ENCODE assay signal across 8 cellular contexts in the genomic region with DNA sequence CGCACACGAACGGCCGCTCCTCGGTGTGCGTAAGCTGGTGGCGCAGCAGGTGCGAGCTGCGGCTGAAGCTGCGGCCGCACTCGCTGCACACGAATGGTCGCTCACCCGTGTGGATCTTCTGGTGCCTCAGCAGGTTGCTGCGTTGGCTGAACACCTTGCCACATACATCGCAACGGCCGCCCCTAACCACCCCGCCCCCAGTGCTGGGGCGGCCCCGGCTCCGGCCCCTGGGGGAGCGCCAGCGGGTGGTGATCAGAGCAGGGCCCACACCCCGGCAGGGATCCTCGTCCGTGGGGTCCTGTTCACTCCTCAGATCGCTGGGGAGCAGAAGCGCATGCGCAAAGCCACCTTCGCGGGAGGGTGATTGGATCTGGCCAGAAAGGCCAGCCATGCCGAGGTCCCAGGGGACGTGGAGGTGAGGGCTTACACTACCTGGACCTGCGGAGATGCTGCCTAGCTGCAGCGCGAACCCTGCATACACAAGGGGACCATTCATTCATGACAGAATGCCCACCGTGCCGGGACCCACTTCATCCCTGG. TPM values are rescaled to one million over a fixed set of nuclear protein-coding genes. Genes with fewer than 3 reads are reported as not detected.
A peak's percentile ranks its signal among the peaks of the same experiment; 100 is the strongest.
DNase-seq lines count a peak whose midpoint lies in the region; ATAC-seq and TF ChIP-seq lines count a peak whose summit lies in the region.

No MANE protein-coding gene starts in this region.

- CTCF ChIA-PET in AG04450 (lab: Charles Lee): no interaction called here
- CTCF ChIA-PET in naive thymus-derived CD4-positive, alpha-beta T cell (lab: Charles Lee): no interaction called here

- H3K27me3 ChIP-seq in AG04450 (ENCODE audit: control insufficient read depth, insufficient read depth, low read length): peaks cover 2% of the 10 kb centered on the region
- H3K27me3 ChIP-seq in HUES48 (ENCODE audit: control insufficient read depth, insufficient read depth, low read length): peaks cover 41% of the 10 kb centered on the region
- H3K27me3 ChIP-seq in colonic mucosa: no peaks in the 10 kb centered on the region
- no peaks in the 10 kb centered on the region for H3K27me3 ChIP-seq in naive thymus-derived CD4-positive, alpha-beta T cell (ENCODE audit: control insufficient read depth in 2 of 2, insufficient read depth in 2 of 2, low read length in 2 of 2)

- H3K9me3 ChIP-seq in AG04450 (ENCODE audit: control insufficient read depth, insufficient read depth, low read length) (peaks cover 4% of the 10 kb centered on the region; the same call in 1 of the 2 replicates), HUES48 (ENCODE audit: control insufficient read depth, insufficient read depth, low read length) (no peaks in the 10 kb centered on the region), colonic mucosa (no peaks in the 10 kb centered on the region)
- H3K9me3 ChIP-seq in naive thymus-derived CD4-positive, alpha-beta T cell (ENCODE audit: control insufficient read depth in 2 of 3, low read length in 3 of 3): no peaks in the 10 kb centered on the region

- H3K9ac ChIP-seq in HUES48 (ENCODE audit: low read depth, low read length): 0 out of 2 replicates have a peak overlapping the region, but pooled peaks have one; percentile 15
- peak overlapping the region; percentile 1 to 61 for H3K9ac ChIP-seq in colonic mucosa (ENCODE audit: low read depth in 2 of 2, low read length in 2 of 2)

- no peak overlapping the region for H3K27ac ChIP-seq in AG04450 (ENCODE audit: low read depth, low read length)
- no peak overlapping the region for H3K27ac ChIP-seq in HUES48 (ENCODE audit: low read depth, low read length)
- H3K27ac ChIP-seq in colonic mucosa: no peak overlapping the region
- peak overlapping the region; percentile 54 for H3K27ac ChIP-seq in naive thymus-derived CD4-positive, alpha-beta T cell (ENCODE audit: low read depth, low read length)

- H3K4me3 ChIP-seq in AG04450 (ENCODE audit: low read depth, low read length) (peak overlapping the region; percentile 52), HUES48 (ENCODE audit: low read depth, low read length) (peak overlapping the region; percentile 59), colonic mucosa (peak overlapping the region; percentile 30)
- H3K4me3 ChIP-seq in naive thymus-derived CD4-positive, alpha-beta T cell (ENCODE audit: low read length): peak overlapping the region; percentile 69

- peak overlapping the region; percentile 85 to 99 (median 94) for H3K4me3 Mint-ChIP-seq in naive thymus-derived CD4-positive, alpha-beta T cell

- H3K9me3 Mint-ChIP-seq in naive thymus-derived CD4-positive, alpha-beta T cell: peaks cover 0 to 1% (median 0%) of the 10 kb centered on the region in 11 donors

- H3K27me3 Mint-ChIP-seq in naive thymus-derived CD4-positive, alpha-beta T cell: peaks cover 0 to 4% (median 0%) of the 10 kb centered on the region in 5 donors

- peak overlapping the region; percentile 59 to 89 (median 83) for H3K27ac Mint-ChIP-seq in naive thymus-derived CD4-positive, alpha-beta T cell

- H3K36me3 Mint-ChIP-seq in naive thymus-derived CD4-positive, alpha-beta T cell: peaks cover 0 to 16% (median 2%) of the 10 kb centered on the region in 5 donors

- H3K4me1 ChIP-seq in HUES48 (ENCODE audit: control insufficient read depth, insufficient read depth, low read length) (peaks cover 12% of the 10 kb centered on the region), colonic mucosa (peaks cover 22% of the 10 kb centered on the region)
- H3K4me1 ChIP-seq in naive thymus-derived CD4-positive, alpha-beta T cell (ENCODE audit: control insufficient read depth in 2 of 2, insufficient read depth in 2 of 2, low read length in 2 of 2): peaks cover 25 to 35% of the 10 kb centered on the region in 2 donors

- POLR2A ChIA-PET in AG04450 (lab: Yijun Ruan, JAX): interaction anchor here (0.6 to 1.6 kb wide), 3 partner anchors 9 to 77 kb away, joined by 3 to 10 read pairs (median 6); a partner anchor contains a TSS
- POLR2A ChIA-PET in naive thymus-derived CD4-positive, alpha-beta T cell (lab: Charles Lee): interaction anchor here (0.6 to 5.1 kb wide), 10 partner anchors 8 to 380 kb away, joined by 3 to 40 read pairs (median 10); a partner anchor contains a TSS

- TF ChIP-seq CTCF in AG04450 (IDR thresholded peaks at IDR 0.05; ENCODE audit: low read depth, low read length): no peak
- TF ChIP-seq CTCF in colonic mucosa (IDR thresholded peaks at IDR 0.05): no peak

- peaks cover 9 to 56% (median 46%) of the 10 kb centered on the region in 7 donors for H3K4me1 Mint-ChIP-seq in naive thymus-derived CD4-positive, alpha-beta T cell

- DNase-seq in AG04450 (ENCODE audit: low read depth, low spot score): no peak
- DNase-seq in colonic mucosa: peak; percentile 65
- DNase-seq in naive thymus-derived CD4-positive, alpha-beta T cell: peak in 2 of 9 donors; percentile 8 to 28
- DNase-seq in 8988T: no peak
- DNase-seq in NCI-H1417 (lab: John Stamatoyannopoulos, UW): no peak
- no peak for DNase-seq in NCI-H345 treated with DMSO at 0.1 percent for 48 hours (lab: John Stamatoyannopoulos, UW; ENCODE audit: unreplicated experiment)

- intact Hi-C loops in colonic mucosa (cut with DNase I): no loop called here
- intact Hi-C loops in naive thymus-derived CD4-positive, alpha-beta T cell (cut with micrococcal nuclease): loop anchor here in 1 of 2 donors (1.0 kb wide), 1 partner anchor 9 kb away; no protein-coding TSS in a partner anchor

- no peak for ATAC-seq in naive thymus-derived CD4-positive, alpha-beta T cell
- no peak for ATAC-seq in GM21390 (IDR thresholded peaks at IDR 0.05; ENCODE audit: unreplicated experiment)

- peaks cover 11% of the 10 kb centered on the region for H3K36me3 ChIP-seq in HUES48 (ENCODE audit: control insufficient read depth, insufficient read depth, low read length)
- H3K36me3 ChIP-seq in colonic mucosa: no peaks in the 10 kb centered on the region
- no peaks in the 10 kb centered on the region for H3K36me3 ChIP-seq in naive thymus-derived CD4-positive, alpha-beta T cell (ENCODE audit: control insufficient read depth in 2 of 3, insufficient read depth in 3 of 3, low read length in 3 of 3)

RNA-seq across cellular contexts. Expression of a gene that starts 4.7 kb away (rescaled TPM):
- 82.5 and 85.1 TPM in 2 replicates for polyA plus RNA-seq in AG04450 (2011; rRNA removed)
- 95.3 and 100 TPM in 2 replicates for polyA minus RNA-seq in AG04450 (2011; rRNA and poly(A)+ RNA removed)
- total RNA-seq in colonic mucosa: 10 to 100 TPM; 63.0 to 79.4 TPM
- total RNA-seq in naive thymus-derived CD4-positive, alpha-beta T cell: 10 to 100 TPM; 37.1 to 92.1 (median 55.8) TPM
- 1 to 10 TPM; 7.5 to 7.8 TPM for polyA plus RNA-seq in naive thymus-derived CD4-positive, alpha-beta T cell

RNA-seq across cellular contexts. Expression of a gene that starts 8.2 kb away (rescaled TPM):
- 173 and 181 TPM in 2 replicates for polyA plus RNA-seq in AG04450 (2011; rRNA removed)
- 153 and 170 TPM in 2 replicates for polyA minus RNA-seq in AG04450 (2011; rRNA and poly(A)+ RNA removed)
- 100 to 1,000 TPM; 176 to 183 TPM for total RNA-seq in colonic mucosa
- total RNA-seq in naive thymus-derived CD4-positive, alpha-beta T cell: 100 to 1,000 TPM in 1 of 5 experiments, 10 to 100 TPM in 4; 64.3 to 131 (median 71.2) TPM
- 100 to 1,000 TPM; 167 to 193 TPM for polyA plus RNA-seq in naive thymus-derived CD4-positive, alpha-beta T cell

RNA-seq across cellular contexts. Expression of a gene that starts 10.0 kb away (rescaled TPM):
- 5.5 and 6.2 TPM in 2 replicates for polyA plus RNA-seq in AG04450 (2011; rRNA removed)
- 6.3 and 6.7 TPM in 2 replicates for polyA minus RNA-seq in AG04450 (2011; rRNA and poly(A)+ RNA removed)
- total RNA-seq in colonic mucosa: 10 to 100 TPM; 19.3 to 39.2 TPM
- 10 to 100 TPM; 35.0 to 51.8 (median 44.9) TPM for total RNA-seq in naive thymus-derived CD4-positive, alpha-beta T cell
- polyA plus RNA-seq in naive thymus-derived CD4-positive, alpha-beta T cell: 10 to 100 TPM in 1 of 2 donors, 1 to 10 TPM in 1; 9.9 to 18.6 TPM

RNA-seq across cellular contexts. Expression of a gene that starts 19.2 kb away (rescaled TPM):
- polyA plus RNA-seq in AG04450 (2011; rRNA removed): 313 and 413 TPM in 2 replicates
- polyA minus RNA-seq in AG04450 (2011; rRNA and poly(A)+ RNA removed): 910 and 1,220 TPM in 2 replicates
- total RNA-seq in colonic mucosa: 100 to 1,000 TPM; 205 to 412 TPM
- total RNA-seq in naive thymus-derived CD4-positive, alpha-beta T cell: 100 to 1,000 TPM; 396 to 564 (median 435) TPM
- polyA plus RNA-seq in naive thymus-derived CD4-positive, alpha-beta T cell: 10 to 100 TPM; 55.3 to 88.8 TPM

RNA-seq across cellular contexts. Expression of a gene that starts 43.5 kb away (rescaled TPM):
- polyA plus RNA-seq in AG04450 (2011; rRNA removed): 4.2 and 6.8 TPM in 2 replicates
- polyA minus RNA-seq in AG04450 (2011; rRNA and poly(A)+ RNA removed): 3.1 and 4.0 TPM in 2 replicates
- total RNA-seq in colonic mucosa: 10 to 100 TPM; 13.5 to 20.2 TPM
- 10 to 100 TPM in 3 of 5 experiments, 1 to 10 TPM in 2; 9.8 to 19.2 (median 17.0) TPM for total RNA-seq in naive thymus-derived CD4-positive, alpha-beta T cell
- 1 to 10 TPM; 5.1 to 6.5 TPM for polyA plus RNA-seq in naive thymus-derived CD4-positive, alpha-beta T cell
